In the genomic region with DNA sequence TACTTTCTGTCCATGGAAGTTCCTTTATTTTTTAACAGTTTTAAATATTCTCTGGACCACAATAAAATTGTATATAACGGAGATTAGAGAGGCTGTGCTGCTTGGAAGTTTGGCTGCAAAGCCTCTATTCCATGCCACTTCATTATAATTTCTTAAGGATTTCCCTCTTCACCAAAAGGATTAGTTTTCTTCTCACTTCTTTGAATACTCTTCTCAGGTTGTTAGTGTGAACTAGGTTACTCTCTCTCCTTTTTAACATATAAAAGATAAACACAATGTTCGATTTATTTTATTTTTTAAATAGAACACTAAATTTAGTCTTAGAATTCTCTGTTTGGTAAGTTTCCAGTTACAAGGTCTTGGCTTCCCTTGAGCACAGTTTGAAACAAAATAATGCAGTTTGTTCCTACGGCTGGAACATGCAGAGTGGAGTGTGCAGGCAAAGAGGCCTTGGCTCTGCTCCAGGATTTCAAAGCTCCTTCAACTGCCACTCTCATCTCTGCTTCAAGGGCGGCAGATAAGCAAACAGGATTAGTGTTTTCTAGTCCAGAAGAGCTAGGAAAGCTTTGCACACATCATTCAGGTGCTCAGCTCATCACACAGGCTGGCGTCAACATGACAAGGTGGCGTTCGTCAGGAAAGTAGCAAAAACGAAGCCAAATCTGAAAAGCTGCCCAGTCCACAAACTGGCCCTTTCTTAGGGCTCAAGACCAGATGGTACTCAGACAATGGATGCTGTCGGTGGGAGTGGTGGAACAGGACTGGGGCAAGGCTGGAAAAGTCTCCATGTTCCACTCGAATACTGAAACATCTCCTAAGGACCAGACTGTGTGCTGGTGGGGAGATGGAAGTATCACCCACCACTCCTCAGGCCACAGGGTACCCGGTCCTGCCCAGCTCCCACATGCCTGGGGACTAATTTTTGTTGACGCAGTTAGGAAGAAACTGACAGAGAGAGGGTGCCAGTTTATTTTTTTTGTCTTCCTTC, we compare ENCODE assay signal across 10 cellular contexts.
DNase-seq lines count a peak whose midpoint lies in the region; ATAC-seq and TF ChIP-seq lines count a peak whose summit lies in the region.
"Had no signal": no experiment of that assay in that cellular context is flagged by ENCODE, and none has a peak within 500 bp of the region (broad histone marks: within the 10 kb centered on the region; RNA-seq: fewer than 3 reads in every experiment).

No MANE protein-coding gene starts in this region.

- no peaks in the 10 kb centered on the region for H3K36me3 ChIP-seq in uterus

- no peaks in the 10 kb centered on the region for H3K4me1 ChIP-seq in uterus

- H3K9me3 ChIP-seq in uterus = no peaks in the 10 kb centered on the region

- H3K4me3 ChIP-seq in uterus = no peak overlapping the region
- H3K4me3 ChIP-seq: PC-9 had no signal

- intact Hi-C loops in Right ventricle myocardium superior (cut with DNase I) (no loop called here), cardiac septum (cut with DNase I) (no loop called here), uterus (cut with DNase I; ENCODE audit: low total_unique reads) (no loop called here)

- peak; percentile 51 for DNase-seq in Right ventricle myocardium superior
- DNase-seq in cardiac septum (ENCODE audit: low spot score) = no peak
- DNase-seq in inferior parietal cortex (ENCODE audit: extremely low spot score) = peak; percentile 73
- DNase-seq in uterus = peak; percentile 19 to 31
- no peak for DNase-seq in RKO (ENCODE audit: low spot score)
- no peak for DNase-seq in SIG-M5 treated with dmso at 0.1 percent for 504 hours (lab: John Stamatoyannopoulos, UW; ENCODE audit: unreplicated experiment)
- DNase-seq: stimulated activated CD4-positive, alpha-beta T cell treated with anti-CD3 and anti-CD28 coated beads, Interleukin-2, amount 100 ng/mL, for 24 hours had no signal

- no peaks in the 10 kb centered on the region for H3K27me3 ChIP-seq in uterus

- ATAC-seq in Right ventricle myocardium superior (ENCODE audit: poor library complexity) = peak; percentile 93
- no peak for ATAC-seq in HG02885 (IDR thresholded peaks at IDR 0.05; ENCODE audit: poor library complexity, unreplicated experiment)

- no peak for TF ChIP-seq CTCF in VCaP (conservative IDR thresholded peaks at IDR 0.05)
- no peak for TF ChIP-seq CTCF in uterus (IDR thresholded peaks at IDR 0.05)

- H3K27ac ChIP-seq in VCaP = peak overlapping the region; percentile 53
- H3K27ac ChIP-seq in uterus = no peak overlapping the region
- H3K27ac ChIP-seq: PC-9 had no signal

- TF ChIP-seq POLR2A in uterus (IDR thresholded peaks at IDR 0.05) = no peak

Comparison
In these comparisons a context has a peak if more than half of its experiments do, and no peak if none do; other contexts are left out.
1. DNase-seq: peak in Right ventricle myocardium superior (single experiment), inferior parietal cortex (single experiment) and uterus (2 of 2); none in cardiac septum (single experiment), RKO (single experiment) and SIG-M5 treated with dmso at 0.1 percent for 504 hours (single experiment).